1 cellular context compared by ENCODE assay signal in the genomic region with DNA sequence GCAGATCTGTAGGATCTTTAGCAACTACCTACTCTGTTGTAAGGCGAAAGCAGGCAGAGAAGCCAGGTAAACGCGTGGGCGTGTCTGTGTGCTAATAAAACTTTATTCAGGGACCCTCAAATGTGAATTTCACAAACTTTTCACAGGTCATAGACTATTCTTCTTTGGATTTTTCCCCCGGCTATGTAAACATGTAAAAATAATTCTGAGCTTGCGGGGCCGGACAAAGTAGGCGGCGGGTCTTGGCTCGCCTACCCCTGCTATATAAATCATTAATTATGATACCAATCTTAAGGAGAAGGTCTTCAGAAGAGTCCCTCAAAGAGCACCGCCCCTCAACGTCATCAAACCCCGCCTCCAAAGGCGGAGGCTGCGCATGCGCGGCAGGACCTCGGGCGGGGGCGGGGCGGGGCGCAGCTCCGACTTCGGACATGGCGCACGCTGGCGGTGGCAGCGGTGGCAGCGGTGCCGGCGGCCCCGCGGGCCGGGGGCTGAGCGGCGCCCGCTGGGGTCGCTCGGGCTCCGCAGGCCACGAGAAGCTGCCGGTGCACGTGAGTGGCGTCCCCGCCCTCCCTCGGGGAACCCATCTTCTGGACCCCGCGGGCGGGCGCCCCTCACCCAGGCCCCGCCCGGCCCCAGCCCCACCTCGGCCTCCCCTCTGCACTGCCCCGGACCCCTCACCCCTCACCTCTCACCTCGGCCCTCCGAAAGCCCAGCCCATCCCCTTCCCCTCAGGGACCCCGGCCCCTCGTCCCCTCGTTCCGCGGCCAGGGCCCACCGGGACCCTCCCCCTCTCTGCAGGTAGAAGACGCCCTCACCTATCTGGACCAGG.
TF ChIP-seq lines count a peak whose summit lies in the region.

A gene with protein sequence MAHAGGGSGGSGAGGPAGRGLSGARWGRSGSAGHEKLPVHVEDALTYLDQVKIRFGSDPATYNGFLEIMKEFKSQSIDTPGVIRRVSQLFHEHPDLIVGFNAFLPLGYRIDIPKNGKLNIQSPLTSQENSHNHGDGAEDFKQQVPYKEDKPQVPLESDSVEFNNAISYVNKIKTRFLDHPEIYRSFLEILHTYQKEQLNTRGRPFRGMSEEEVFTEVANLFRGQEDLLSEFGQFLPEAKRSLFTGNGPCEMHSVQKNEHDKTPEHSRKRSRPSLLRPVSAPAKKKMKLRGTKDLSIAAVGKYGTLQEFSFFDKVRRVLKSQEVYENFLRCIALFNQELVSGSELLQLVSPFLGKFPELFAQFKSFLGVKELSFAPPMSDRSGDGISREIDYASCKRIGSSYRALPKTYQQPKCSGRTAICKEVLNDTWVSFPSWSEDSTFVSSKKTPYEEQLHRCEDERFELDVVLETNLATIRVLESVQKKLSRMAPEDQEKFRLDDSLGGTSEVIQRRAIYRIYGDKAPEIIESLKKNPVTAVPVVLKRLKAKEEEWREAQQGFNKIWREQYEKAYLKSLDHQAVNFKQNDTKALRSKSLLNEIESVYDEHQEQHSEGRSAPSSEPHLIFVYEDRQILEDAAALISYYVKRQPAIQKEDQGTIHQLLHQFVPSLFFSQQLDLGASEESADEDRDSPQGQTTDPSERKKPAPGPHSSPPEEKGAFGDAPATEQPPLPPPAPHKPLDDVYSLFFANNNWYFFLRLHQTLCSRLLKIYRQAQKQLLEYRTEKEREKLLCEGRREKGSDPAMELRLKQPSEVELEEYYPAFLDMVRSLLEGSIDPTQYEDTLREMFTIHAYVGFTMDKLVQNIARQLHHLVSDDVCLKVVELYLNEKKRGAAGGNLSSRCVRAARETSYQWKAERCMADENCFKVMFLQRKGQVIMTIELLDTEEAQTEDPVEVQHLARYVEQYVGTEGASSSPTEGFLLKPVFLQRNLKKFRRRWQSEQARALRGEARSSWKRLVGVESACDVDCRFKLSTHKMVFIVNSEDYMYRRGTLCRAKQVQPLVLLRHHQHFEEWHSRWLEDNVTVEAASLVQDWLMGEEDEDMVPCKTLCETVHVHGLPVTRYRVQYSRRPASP (plus strand): TSS at position 409 of the 832 bp plus-strand sequence. CDS start 23 bp downstream, at position 432.

TF ChIP-seq in HepG2, 621 proteins besides CTCF, POLR2A, EP300 and RAD21 (continued from another document and continues in another):
- TF ChIP-seq, protein P1, sequence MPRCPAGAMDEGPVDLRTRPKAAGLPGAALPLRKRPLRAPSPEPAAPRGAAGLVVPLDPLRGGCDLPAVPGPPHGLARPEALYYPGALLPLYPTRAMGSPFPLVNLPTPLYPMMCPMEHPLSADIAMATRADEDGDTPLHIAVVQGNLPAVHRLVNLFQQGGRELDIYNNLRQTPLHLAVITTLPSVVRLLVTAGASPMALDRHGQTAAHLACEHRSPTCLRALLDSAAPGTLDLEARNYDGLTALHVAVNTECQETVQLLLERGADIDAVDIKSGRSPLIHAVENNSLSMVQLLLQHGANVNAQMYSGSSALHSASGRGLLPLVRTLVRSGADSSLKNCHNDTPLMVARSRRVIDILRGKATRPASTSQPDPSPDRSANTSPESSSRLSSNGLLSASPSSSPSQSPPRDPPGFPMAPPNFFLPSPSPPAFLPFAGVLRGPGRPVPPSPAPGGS (CRISPR knock-in tag; IDR thresholded peaks at IDR 0.05), result no peak
- TF ChIP-seq SP4 (CRISPR knock-in tag; IDR thresholded peaks at IDR 0.05), result peak; percentile 79
- TF ChIP-seq CBX1 (IDR thresholded peaks at IDR 0.05; ENCODE audit: low read depth), result peak; percentile 64
- TF ChIP-seq, protein P2, sequence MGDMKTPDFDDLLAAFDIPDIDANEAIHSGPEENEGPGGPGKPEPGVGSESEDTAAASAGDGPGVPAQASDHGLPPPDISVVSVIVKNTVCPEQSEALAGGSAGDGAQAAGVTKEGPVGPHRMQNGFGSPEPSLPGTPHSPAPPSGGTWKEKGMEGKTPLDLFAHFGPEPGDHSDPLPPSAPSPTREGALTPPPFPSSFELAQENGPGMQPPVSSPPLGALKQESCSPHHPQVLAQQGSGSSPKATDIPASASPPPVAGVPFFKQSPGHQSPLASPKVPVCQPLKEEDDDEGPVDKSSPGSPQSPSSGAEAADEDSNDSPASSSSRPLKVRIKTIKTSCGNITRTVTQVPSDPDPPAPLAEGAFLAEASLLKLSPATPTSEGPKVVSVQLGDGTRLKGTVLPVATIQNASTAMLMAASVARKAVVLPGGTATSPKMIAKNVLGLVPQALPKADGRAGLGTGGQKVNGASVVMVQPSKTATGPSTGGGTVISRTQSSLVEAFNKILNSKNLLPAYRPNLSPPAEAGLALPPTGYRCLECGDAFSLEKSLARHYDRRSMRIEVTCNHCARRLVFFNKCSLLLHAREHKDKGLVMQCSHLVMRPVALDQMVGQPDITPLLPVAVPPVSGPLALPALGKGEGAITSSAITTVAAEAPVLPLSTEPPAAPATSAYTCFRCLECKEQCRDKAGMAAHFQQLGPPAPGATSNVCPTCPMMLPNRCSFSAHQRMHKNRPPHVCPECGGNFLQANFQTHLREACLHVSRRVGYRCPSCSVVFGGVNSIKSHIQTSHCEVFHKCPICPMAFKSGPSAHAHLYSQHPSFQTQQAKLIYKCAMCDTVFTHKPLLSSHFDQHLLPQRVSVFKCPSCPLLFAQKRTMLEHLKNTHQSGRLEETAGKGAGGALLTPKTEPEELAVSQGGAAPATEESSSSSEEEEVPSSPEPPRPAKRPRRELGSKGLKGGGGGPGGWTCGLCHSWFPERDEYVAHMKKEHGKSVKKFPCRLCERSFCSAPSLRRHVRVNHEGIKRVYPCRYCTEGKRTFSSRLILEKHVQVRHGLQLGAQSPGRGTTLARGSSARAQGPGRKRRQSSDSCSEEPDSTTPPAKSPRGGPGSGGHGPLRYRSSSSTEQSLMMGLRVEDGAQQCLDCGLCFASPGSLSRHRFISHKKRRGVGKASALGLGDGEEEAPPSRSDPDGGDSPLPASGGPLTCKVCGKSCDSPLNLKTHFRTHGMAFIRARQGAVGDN (CRISPR knock-in tag; IDR thresholded peaks at IDR 0.05), result peak; percentile 39
- TF ChIP-seq ZNF230 (CRISPR knock-in tag; IDR thresholded peaks at IDR 0.05), result 0 out of 2 replicates have a peak, but pooled peaks have one; percentile 50
- no peak for TF ChIP-seq SNAPC2 (CRISPR knock-in tag; IDR thresholded peaks at IDR 0.05)
- TF ChIP-seq ELF1 (CRISPR knock-in tag; IDR thresholded peaks at IDR 0.05), result no peak
- 0 out of 2 replicates have a peak, but pooled peaks have one; percentile 9 for TF ChIP-seq HDAC1 (CRISPR knock-in tag; IDR thresholded peaks at IDR 0.05)
- no peak for TF ChIP-seq BORCS8-MEF2B (CRISPR knock-in tag; IDR thresholded peaks at IDR 0.05)
- TF ChIP-seq, protein P3, sequence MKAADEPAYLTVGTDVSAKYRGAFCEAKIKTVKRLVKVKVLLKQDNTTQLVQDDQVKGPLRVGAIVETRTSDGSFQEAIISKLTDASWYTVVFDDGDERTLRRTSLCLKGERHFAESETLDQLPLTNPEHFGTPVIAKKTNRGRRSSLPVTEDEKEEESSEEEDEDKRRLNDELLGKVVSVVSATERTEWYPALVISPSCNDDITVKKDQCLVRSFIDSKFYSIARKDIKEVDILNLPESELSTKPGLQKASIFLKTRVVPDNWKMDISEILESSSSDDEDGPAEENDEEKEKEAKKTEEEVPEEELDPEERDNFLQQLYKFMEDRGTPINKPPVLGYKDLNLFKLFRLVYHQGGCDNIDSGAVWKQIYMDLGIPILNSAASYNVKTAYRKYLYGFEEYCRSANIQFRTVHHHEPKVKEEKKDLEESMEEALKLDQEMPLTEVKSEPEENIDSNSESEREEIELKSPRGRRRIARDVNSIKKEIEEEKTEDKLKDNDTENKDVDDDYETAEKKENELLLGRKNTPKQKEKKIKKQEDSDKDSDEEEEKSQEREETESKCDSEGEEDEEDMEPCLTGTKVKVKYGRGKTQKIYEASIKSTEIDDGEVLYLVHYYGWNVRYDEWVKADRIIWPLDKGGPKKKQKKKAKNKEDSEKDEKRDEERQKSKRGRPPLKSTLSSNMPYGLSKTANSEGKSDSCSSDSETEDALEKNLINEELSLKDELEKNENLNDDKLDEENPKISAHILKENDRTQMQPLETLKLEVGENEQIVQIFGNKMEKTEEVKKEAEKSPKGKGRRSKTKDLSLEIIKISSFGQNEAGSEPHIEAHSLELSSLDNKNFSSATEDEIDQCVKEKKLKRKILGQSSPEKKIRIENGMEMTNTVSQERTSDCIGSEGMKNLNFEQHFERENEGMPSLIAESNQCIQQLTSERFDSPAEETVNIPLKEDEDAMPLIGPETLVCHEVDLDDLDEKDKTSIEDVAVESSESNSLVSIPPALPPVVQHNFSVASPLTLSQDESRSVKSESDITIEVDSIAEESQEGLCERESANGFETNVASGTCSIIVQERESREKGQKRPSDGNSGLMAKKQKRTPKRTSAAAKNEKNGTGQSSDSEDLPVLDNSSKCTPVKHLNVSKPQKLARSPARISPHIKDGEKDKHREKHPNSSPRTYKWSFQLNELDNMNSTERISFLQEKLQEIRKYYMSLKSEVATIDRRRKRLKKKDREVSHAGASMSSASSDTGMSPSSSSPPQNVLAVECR (CRISPR knock-in tag; IDR thresholded peaks at IDR 0.05; ENCODE audit: borderline replicate concordance), result peak; percentile 46; the same call in 1 of the 2 replicates
- TF ChIP-seq, protein P4, sequence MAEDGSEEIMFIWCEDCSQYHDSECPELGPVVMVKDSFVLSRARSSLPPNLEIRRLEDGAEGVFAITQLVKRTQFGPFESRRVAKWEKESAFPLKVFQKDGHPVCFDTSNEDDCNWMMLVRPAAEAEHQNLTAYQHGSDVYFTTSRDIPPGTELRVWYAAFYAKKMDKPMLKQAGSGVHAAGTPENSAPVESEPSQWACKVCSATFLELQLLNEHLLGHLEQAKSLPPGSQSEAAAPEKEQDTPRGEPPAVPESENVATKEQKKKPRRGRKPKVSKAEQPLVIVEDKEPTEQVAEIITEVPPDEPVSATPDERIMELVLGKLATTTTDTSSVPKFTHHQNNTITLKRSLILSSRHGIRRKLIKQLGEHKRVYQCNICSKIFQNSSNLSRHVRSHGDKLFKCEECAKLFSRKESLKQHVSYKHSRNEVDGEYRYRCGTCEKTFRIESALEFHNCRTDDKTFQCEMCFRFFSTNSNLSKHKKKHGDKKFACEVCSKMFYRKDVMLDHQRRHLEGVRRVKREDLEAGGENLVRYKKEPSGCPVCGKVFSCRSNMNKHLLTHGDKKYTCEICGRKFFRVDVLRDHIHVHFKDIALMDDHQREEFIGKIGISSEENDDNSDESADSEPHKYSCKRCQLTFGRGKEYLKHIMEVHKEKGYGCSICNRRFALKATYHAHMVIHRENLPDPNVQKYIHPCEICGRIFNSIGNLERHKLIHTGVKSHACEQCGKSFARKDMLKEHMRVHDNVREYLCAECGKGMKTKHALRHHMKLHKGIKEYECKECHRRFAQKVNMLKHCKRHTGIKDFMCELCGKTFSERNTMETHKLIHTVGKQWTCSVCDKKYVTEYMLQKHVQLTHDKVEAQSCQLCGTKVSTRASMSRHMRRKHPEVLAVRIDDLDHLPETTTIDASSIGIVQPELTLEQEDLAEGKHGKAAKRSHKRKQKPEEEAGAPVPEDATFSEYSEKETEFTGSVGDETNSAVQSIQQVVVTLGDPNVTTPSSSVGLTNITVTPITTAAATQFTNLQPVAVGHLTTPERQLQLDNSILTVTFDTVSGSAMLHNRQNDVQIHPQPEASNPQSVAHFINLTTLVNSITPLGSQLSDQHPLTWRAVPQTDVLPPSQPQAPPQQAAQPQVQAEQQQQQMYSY (CRISPR knock-in tag; IDR thresholded peaks at IDR 0.05), result no peak
- no peak for TF ChIP-seq RFX1 (IDR thresholded peaks at IDR 0.05)
- no peak for TF ChIP-seq FOXA3 (CRISPR knock-in tag; IDR thresholded peaks at IDR 0.05)
- TF ChIP-seq ZNF570 (CRISPR knock-in tag; IDR thresholded peaks at IDR 0.05; ENCODE audit: borderline replicate concordance), result no peak
- no peak for TF ChIP-seq ZFP62 (CRISPR knock-in tag; IDR thresholded peaks at IDR 0.05)
- TF ChIP-seq, protein P5, sequence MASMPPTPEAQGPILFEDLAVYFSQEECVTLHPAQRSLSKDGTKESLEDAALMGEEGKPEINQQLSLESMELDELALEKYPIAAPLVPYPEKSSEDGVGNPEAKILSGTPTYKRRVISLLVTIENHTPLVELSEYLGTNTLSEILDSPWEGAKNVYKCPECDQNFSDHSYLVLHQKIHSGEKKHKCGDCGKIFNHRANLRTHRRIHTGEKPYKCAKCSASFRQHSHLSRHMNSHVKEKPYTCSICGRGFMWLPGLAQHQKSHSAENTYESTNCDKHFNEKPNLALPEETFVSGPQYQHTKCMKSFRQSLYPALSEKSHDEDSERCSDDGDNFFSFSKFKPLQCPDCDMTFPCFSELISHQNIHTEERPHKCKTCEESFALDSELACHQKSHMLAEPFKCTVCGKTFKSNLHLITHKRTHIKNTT (CRISPR knock-in tag; IDR thresholded peaks at IDR 0.05), result no peak
- no peak for TF ChIP-seq FOXO1 (CRISPR knock-in tag; IDR thresholded peaks at IDR 0.05)
- TF ChIP-seq, protein P6, sequence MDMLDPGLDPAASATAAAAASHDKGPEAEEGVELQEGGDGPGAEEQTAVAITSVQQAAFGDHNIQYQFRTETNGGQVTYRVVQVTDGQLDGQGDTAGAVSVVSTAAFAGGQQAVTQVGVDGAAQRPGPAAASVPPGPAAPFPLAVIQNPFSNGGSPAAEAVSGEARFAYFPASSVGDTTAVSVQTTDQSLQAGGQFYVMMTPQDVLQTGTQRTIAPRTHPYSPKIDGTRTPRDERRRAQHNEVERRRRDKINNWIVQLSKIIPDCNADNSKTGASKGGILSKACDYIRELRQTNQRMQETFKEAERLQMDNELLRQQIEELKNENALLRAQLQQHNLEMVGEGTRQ (IDR thresholded peaks at IDR 0.05; ENCODE audit: low read depth, low read length), result no peak
- TF ChIP-seq, protein P6 (CRISPR knock-in tag; IDR thresholded peaks at IDR 0.05; ENCODE audit: borderline replicate concordance), result no peak
- TF ChIP-seq RARA (CRISPR knock-in tag; IDR thresholded peaks at IDR 0.05), result no peak
- peak; percentile 91 for TF ChIP-seq YY1 (IDR thresholded peaks at IDR 0.05; ENCODE audit: insufficient read depth, insufficient replicate concordance, low read depth, low read length)
- TF ChIP-seq, protein P7, sequence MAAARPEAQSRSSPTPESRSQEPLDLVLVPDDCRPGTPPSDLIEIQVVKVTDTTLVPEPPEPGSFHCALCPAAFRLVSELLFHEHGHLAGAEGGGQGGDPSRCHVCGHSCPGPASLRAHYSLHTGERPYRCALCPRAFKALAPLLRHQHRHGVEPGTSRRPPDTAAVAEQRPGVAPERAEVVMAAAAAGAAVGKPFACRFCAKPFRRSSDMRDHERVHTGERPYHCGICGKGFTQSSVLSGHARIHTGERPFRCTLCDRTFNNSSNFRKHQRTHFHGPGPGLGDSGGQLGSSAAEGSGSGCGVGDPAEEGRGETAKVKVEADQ (CRISPR knock-in tag; IDR thresholded peaks at IDR 0.05; ENCODE audit: borderline replicate concordance), result peak; percentile 69; the same call in 1 of the 2 replicates
- no peak for TF ChIP-seq TOE1 (CRISPR knock-in tag; IDR thresholded peaks at IDR 0.05)
- TF ChIP-seq FOXA1 (IDR thresholded peaks at IDR 0.05), result no peak
- TF ChIP-seq FOXA1 (CRISPR knock-in tag; IDR thresholded peaks at IDR 0.05), result no peak
- no peak for TF ChIP-seq MBNL3 (CRISPR knock-in tag; conservative IDR thresholded peaks at IDR 0.05)
- no peak for TF ChIP-seq ZNF703 (CRISPR knock-in tag; IDR thresholded peaks at IDR 0.05; ENCODE audit: borderline replicate concordance)
- TF ChIP-seq ZMYM3 (CRISPR knock-in tag; IDR thresholded peaks at IDR 0.05), result no peak
